1 cellular context compared by ENCODE assay signal in genomic region chr2:20448246-20449046, GRCh38.
TF ChIP-seq lines count a peak whose summit lies in the region.

No MANE protein-coding gene starts in this region.

TF ChIP-seq in HepG2, 621 proteins besides CTCF, POLR2A, EP300 and RAD21 (continued from another document and continues in another):
- TF ChIP-seq ZMAT5 (CRISPR knock-in tag; IDR thresholded peaks at IDR 0.05; ENCODE audit: borderline replicate concordance, low read depth) (no peak), ZNF33B (CRISPR knock-in tag; IDR thresholded peaks at IDR 0.05) (no peak), ZNF674 (CRISPR knock-in tag; IDR thresholded peaks at IDR 0.05; ENCODE audit: low read depth) (0 out of 2 replicates have a peak, but pooled peaks have one; percentile 91), HNF4A (CRISPR knock-in tag; IDR thresholded peaks at IDR 0.05) (peak; percentile 3; the same call in 1 of the 2 replicates), ZKSCAN8 (CRISPR knock-in tag; IDR thresholded peaks at IDR 0.05; ENCODE audit: borderline replicate concordance) (no peak), PHB2 (IDR thresholded peaks at IDR 0.05; ENCODE audit: partially characterized antibody) (no peak), ZNF747 (CRISPR knock-in tag; IDR thresholded peaks at IDR 0.05; ENCODE audit: borderline replicate concordance) (peak; percentile 55; the same call in 1 of the 2 replicates), CHD2 (IDR thresholded peaks at IDR 0.05; ENCODE audit: low read depth, low read length) (0 out of 2 replicates have a peak, but pooled peaks have one; percentile 42), ZBTB33 (CRISPR knock-in tag; IDR thresholded peaks at IDR 0.05) (no peak), HNRNPL (IDR thresholded peaks at IDR 0.05; ENCODE audit: low read depth, low read length) (0 out of 2 replicates have a peak, but pooled peaks have one; percentile 31), IRF2 (CRISPR knock-in tag; IDR thresholded peaks at IDR 0.05) (0 out of 2 replicates have a peak, but pooled peaks have one; percentile 34), GABPA (IDR thresholded peaks at IDR 0.05; ENCODE audit: low read depth, low read length) (no peak), GABPA (CRISPR knock-in tag; IDR thresholded peaks at IDR 0.05; ENCODE audit: low read depth) (no peak), ZNF124 (CRISPR knock-in tag; IDR thresholded peaks at IDR 0.05) (no peak), NR2F6 (IDR thresholded peaks at IDR 0.05) (no peak), NR2F6 (CRISPR knock-in tag; IDR thresholded peaks at IDR 0.05) (0 out of 2 replicates have a peak, but pooled peaks have one; percentile 10), STAG1 (CRISPR knock-in tag; IDR thresholded peaks at IDR 0.05) (0 out of 2 replicates have a peak, but pooled peaks have one; percentile 3), MXI1 (IDR thresholded peaks at IDR 0.05; ENCODE audit: borderline replicate concordance, low read depth, low read length) (0 out of 3 replicates have a peak, but pooled peaks have one; percentile 6), YY1 (IDR thresholded peaks at IDR 0.05; ENCODE audit: insufficient read depth, insufficient replicate concordance, low read depth, low read length) (peak; percentile 5), SSRP1 (CRISPR knock-in tag; IDR thresholded peaks at IDR 0.05) (peak; percentile 7), ISL2 (CRISPR knock-in tag; IDR thresholded peaks at IDR 0.05) (0 out of 2 replicates have a peak, but pooled peaks have one; percentile 26), JUND (CRISPR knock-in tag; IDR thresholded peaks at IDR 0.05) (no peak), FOXO4 (CRISPR knock-in tag; conservative IDR thresholded peaks at IDR 0.05) (0 out of 2 replicates have a peak, but pooled peaks have one; percentile 29), HDAC2 (CRISPR knock-in tag; IDR thresholded peaks at IDR 0.05) (peak; percentile 14; the same call in 1 of the 2 replicates), ZFP82 (CRISPR knock-in tag; IDR thresholded peaks at IDR 0.05; ENCODE audit: borderline replicate concordance) (0 out of 2 replicates have a peak, but pooled peaks have one; percentile 44), ZNF841 (CRISPR knock-in tag; IDR thresholded peaks at IDR 0.05; ENCODE audit: borderline replicate concordance) (peak; percentile 26; the same call in 1 of the 2 replicates), PCBP2 (optimal IDR thresholded peaks at IDR 0.05; ENCODE audit: low read depth, low read length, poor library complexity, severe bottlenecking) (peak; percentile 45), KLF12 (CRISPR knock-in tag; IDR thresholded peaks at IDR 0.05; ENCODE audit: borderline replicate concordance) (no peak), HNF1B (CRISPR knock-in tag; IDR thresholded peaks at IDR 0.05) (no peak), U2AF1 (optimal IDR thresholded peaks at IDR 0.05; ENCODE audit: low read depth, low read length) (no peak), ZNF263 (CRISPR knock-in tag; IDR thresholded peaks at IDR 0.05) (peak; percentile 93), DNMT3B (CRISPR knock-in tag; conservative IDR thresholded peaks at IDR 0.05) (no peak), AFF4 (CRISPR knock-in tag; IDR thresholded peaks at IDR 0.05) (peak; percentile 61; the same call in 1 of the 2 replicates), ATF3 (CRISPR knock-in tag; IDR thresholded peaks at IDR 0.05) (no peak), KDM2A (CRISPR knock-in tag; IDR thresholded peaks at IDR 0.05; ENCODE audit: borderline replicate concordance, low read depth) (0 out of 2 replicates have a peak, but pooled peaks have one; percentile 23), YEATS4 (CRISPR knock-in tag; IDR thresholded peaks at IDR 0.05; ENCODE audit: borderline replicate concordance) (no peak), SAP130 (CRISPR knock-in tag; IDR thresholded peaks at IDR 0.05; ENCODE audit: low read depth) (peak; percentile 65), RBM22 (optimal IDR thresholded peaks at IDR 0.05; ENCODE audit: low read length) (peak; percentile 99), HOMEZ (CRISPR knock-in tag; IDR thresholded peaks at IDR 0.05; ENCODE audit: low read depth) (no peak), ZNF672 (CRISPR knock-in tag; IDR thresholded peaks at IDR 0.05) (no peak), HHEX (CRISPR knock-in tag; IDR thresholded peaks at IDR 0.05) (no peak), REST (IDR thresholded peaks at IDR 0.05; ENCODE audit: borderline replicate concordance in 1 of 2, low read depth in 1 of 2, low read length in 2 of 2) (no peak; a peak in 1 of 4 replicates), ZNF18 (CRISPR knock-in tag; IDR thresholded peaks at IDR 0.05; ENCODE audit: insufficient replicate concordance) (no peak)
